Comparison of ENCODE assay signal across 22 cellular contexts in the genomic region with DNA sequence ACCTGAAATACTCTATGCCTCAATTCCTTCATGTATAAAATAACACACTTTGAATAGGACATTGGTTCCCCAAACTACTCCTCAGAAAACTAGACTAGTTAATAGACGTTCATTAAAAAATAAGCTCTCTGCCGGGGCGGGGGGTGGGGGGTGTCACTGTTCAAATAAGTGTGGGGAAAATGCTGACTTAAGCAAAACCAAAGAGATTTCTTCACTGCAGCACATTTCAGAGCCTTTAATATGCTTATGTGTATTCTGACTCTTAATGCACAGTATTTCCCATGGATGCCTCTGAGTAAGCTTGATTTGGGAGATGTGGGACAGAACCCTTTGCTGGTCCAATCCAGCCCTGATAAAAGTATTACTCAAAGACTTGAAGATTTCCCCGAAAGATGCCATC.
A peak's percentile ranks its signal among the peaks of the same experiment; 100 is the strongest.
DNase-seq lines count a peak whose midpoint lies in the region; ATAC-seq, FAIRE-seq and TF ChIP-seq lines count a peak whose summit lies in the region.
"Had no signal": no experiment of that assay in that cellular context is flagged by ENCODE, and none has a peak within 500 bp of the region (broad histone marks: within the 10 kb centered on the region; RNA-seq: fewer than 3 reads in every experiment).

No MANE protein-coding gene starts in this region.

- no peak overlapping the region for H3K9ac ChIP-seq in IMR-90 (ENCODE audit: low read depth, low read length)
- H3K9ac ChIP-seq: BLaER1 had no signal

- no peak overlapping the region; the same call in 1 of the 2 replicates for H3K4ac ChIP-seq in IMR-90 (ENCODE audit: low read depth, low read length)

- POLR2A ChIA-PET in A549 (lab: Yijun Ruan, JAX) (no interaction called here), IMR-90 (lab: Charles Lee; ENCODE audit: unreplicated experiment) (interaction anchor here (0.6 kb wide), 1 partner anchor 22 kb away, joined by 5 read pairs; no protein-coding TSS in a partner anchor)

- H3K27me3 Mint-ChIP-seq in type B pancreatic cell: no peaks in the 10 kb centered on the region
- H3K27me3 Mint-ChIP-seq in stimulated activated naive CD8-positive, alpha-beta T cell treated with anti-CD3 and anti-CD28 coated beads, Interleukin-15, amount 100 ng/mL, for 72 hours: peaks cover 21% of the 10 kb centered on the region
- H3K27me3 Mint-ChIP-seq: CD4-positive, CD25-positive, alpha-beta regulatory T cell had no signal

- H3K36me3 ChIP-seq in IMR-90 (ENCODE audit: control insufficient read depth, insufficient read depth, low read length): no peaks in the 10 kb centered on the region
- H3K36me3 ChIP-seq in hepatocyte (replicated peaks; ENCODE audit: insufficient read depth, low read depth): no peaks in the 10 kb centered on the region
- H3K36me3 ChIP-seq: BLaER1, HAP-1 had no signal

- no TSS peak for BruUV-seq in IMR-90 (replicated peaks; lab: Mats Ljungman, UMichigan)

- H3K9me1 ChIP-seq in IMR-90 (ENCODE audit: insufficient read depth, low read length): peaks cover 3% of the 10 kb centered on the region

- H3K79me1 ChIP-seq in IMR-90 (ENCODE audit: low read depth in 1 of 2, low read length in 2 of 2): no peaks in the 10 kb centered on the region

- no peak overlapping the region for H2BK20ac ChIP-seq in IMR-90 (ENCODE audit: low read depth, low read length)

- in situ Hi-C loops in IMR-90 (cut with MboI; ENCODE audit: low sequenced_read_pairs): no loop called here

- no peak overlapping the region for H4K5ac ChIP-seq in IMR-90 (ENCODE audit: low read depth, low read length)

- H4K8ac ChIP-seq in IMR-90 (ENCODE audit: low read depth in 2 of 2, low read length in 2 of 2): no peak overlapping the region

- no peak for FAIRE-seq in A549 (lab: Jason Lieb, UNC)
- FAIRE-seq: GM12891, GM18507, H54 had no signal

- CTCF ChIA-PET in A549 (lab: Yijun Ruan, JAX) (interaction anchor here (1.1 kb wide), 1 partner anchor 35 kb away, joined by 3 read pairs; no protein-coding TSS in a partner anchor), IMR-90 (lab: Yijun Ruan, JAX) (no interaction called here)

- H3K27ac Mint-ChIP-seq in type B pancreatic cell: peak overlapping the region; percentile 85
- H3K27ac Mint-ChIP-seq in stimulated activated naive CD8-positive, alpha-beta T cell treated with anti-CD3 and anti-CD28 coated beads, Interleukin-15, amount 100 ng/mL, for 72 hours: no peak overlapping the region
- H3K27ac Mint-ChIP-seq: B cell; CD4-positive, CD25-positive, alpha-beta regulatory T cell; CD8-positive, alpha-beta T cell had no signal

- H2BK5ac ChIP-seq in IMR-90 (ENCODE audit: low read depth, low read length, poor library complexity, severe bottlenecking): no peak overlapping the region

- H3K27me3 ChIP-seq in IMR-90 (ENCODE audit: control insufficient read depth, insufficient read depth, low read length) (no peaks in the 10 kb centered on the region), hepatocyte (no peaks in the 10 kb centered on the region)
- H3K27me3 ChIP-seq: BLaER1 had no signal

- H3K9me2 ChIP-seq in hepatocyte (replicated peaks; ENCODE audit: insufficient read depth): no peaks in the 10 kb centered on the region

- no peak overlapping the region for H3K56ac ChIP-seq in IMR-90 (ENCODE audit: extremely low read depth, insufficient read depth, low read length)

- TF ChIP-seq POLR2A in A549 (IDR thresholded peaks at IDR 0.05; ENCODE audit: low read length) (no peak), IMR-90 (IDR thresholded peaks at IDR 0.05; ENCODE audit: low read depth, low read length) (no peak)

- dilution Hi-C loops in IMR-90 (cut with HindIII; ENCODE audit: low sequenced_read_pairs, unreplicated experiment): no loop called here

- intact Hi-C loops in IMR-90 (cut with micrococcal nuclease): no loop called here

- no peak for ATAC-seq in A549
- no peak for ATAC-seq in IMR-90 (ENCODE audit: low read depth)
- no peak for ATAC-seq in stimulated activated naive CD8-positive, alpha-beta T cell treated with anti-CD3 and anti-CD28 coated beads, Interleukin-15, amount 100 ng/mL, for 72 hours
- no peak for ATAC-seq in GM19351 (IDR thresholded peaks at IDR 0.05; ENCODE audit: unreplicated experiment)
- ATAC-seq: CD8-positive, alpha-beta T cell had no signal

- TF ChIP-seq EP300 in A549 (IDR thresholded peaks at IDR 0.05): no peak

- H2AFZ ChIP-seq in IMR-90 (replicated peaks; ENCODE audit: low read length, poor library complexity) (no peak overlapping the region), hepatocyte (no peak overlapping the region)

- peaks cover 18% of the 10 kb centered on the region for H3K36me3 Mint-ChIP-seq in type B pancreatic cell
- H3K36me3 Mint-ChIP-seq: CD4-positive, CD25-positive, alpha-beta regulatory T cell; CD8-positive, alpha-beta T cell had no signal

- TF ChIP-seq CTCF in A549 (IDR thresholded peaks at IDR 0.05): no peak
- no peak for TF ChIP-seq CTCF in IMR-90 (conservative IDR thresholded peaks at IDR 0.05; ENCODE audit: low read depth, low read length)
- TF ChIP-seq CTCF in hepatocyte (IDR thresholded peaks at IDR 0.05; ENCODE audit: poor library complexity): no peak
- TF ChIP-seq CTCF in type B pancreatic cell (conservative IDR thresholded peaks at IDR 0.05): no peak

- no peak overlapping the region for H3K4me3 ChIP-seq in A549
- no peak overlapping the region for H3K4me3 ChIP-seq in IMR-90 (ENCODE audit: insufficient read depth, low read depth, low read length)
- H3K4me3 ChIP-seq in hepatocyte: no peak overlapping the region
- H3K4me3 ChIP-seq: BLaER1, HAP-1 had no signal

- H3K4me2 ChIP-seq in A549: no peak overlapping the region
- H3K4me2 ChIP-seq in IMR-90 (ENCODE audit: low read depth, low read length): no peak overlapping the region
- H3K4me2 ChIP-seq in hepatocyte: no peak overlapping the region
- H3K4me2 ChIP-seq: BLaER1 had no signal

- peaks cover 5% of the 10 kb centered on the region for H3K79me2 ChIP-seq in hepatocyte

- H3K4me3 Mint-ChIP-seq in type B pancreatic cell: no peak overlapping the region
- H3K4me3 Mint-ChIP-seq in stimulated activated naive CD8-positive, alpha-beta T cell treated with anti-CD3 and anti-CD28 coated beads, Interleukin-15, amount 100 ng/mL, for 72 hours: no peak overlapping the region
- H3K4me3 Mint-ChIP-seq: B cell; CD4-positive, CD25-positive, alpha-beta regulatory T cell; CD8-positive, alpha-beta T cell; HFFc6 had no signal

- WGBS in A549 (ENCODE audit: missing lambda C conversion rate): 28% methylated on average over 4 of the region's 4 CpGs
- WGBS in IMR-90 (ENCODE audit: extremely low coverage in 2 of 2, insufficient read length in 1 of 2), 2 experiments: no CpG with 5 or more reads among the region's 4 CpGs
- 91% methylated on average over 4 of the region's 4 CpGs for WGBS in hepatocyte (ENCODE audit: low lambda C conversion rate, missing lambda C conversion rate)

- no peak overlapping the region for H2AK5ac ChIP-seq in IMR-90 (ENCODE audit: low read depth, low read length)

- no peak for TF ChIP-seq RAD21 in A549 (conservative IDR thresholded peaks at IDR 0.05 in 1 of 2, IDR thresholded peaks at IDR 0.05 in 1 of 2)
- no peak for TF ChIP-seq RAD21 in IMR-90 (IDR thresholded peaks at IDR 0.05; ENCODE audit: low read length)

- no peak overlapping the region for H2AK9ac ChIP-seq in IMR-90 (replicated peaks; ENCODE audit: low read depth, low read length, poor library complexity)

- peaks cover 40% of the 10 kb centered on the region for H3K4me1 Mint-ChIP-seq in type B pancreatic cell (ENCODE audit: unreplicated experiment)
- H3K4me1 Mint-ChIP-seq in stimulated activated naive CD8-positive, alpha-beta T cell treated with anti-CD3 and anti-CD28 coated beads, Interleukin-15, amount 100 ng/mL, for 72 hours: no peaks in the 10 kb centered on the region
- H3K4me1 Mint-ChIP-seq: B cell; CD4-positive, CD25-positive, alpha-beta regulatory T cell had no signal

- no peak overlapping the region for H2BK15ac ChIP-seq in IMR-90 (ENCODE audit: low read depth, low read length)

- no peak overlapping the region for H3K18ac ChIP-seq in IMR-90 (ENCODE audit: low read depth, low read length)

- H3K9me3 ChIP-seq in A549 (peaks cover 3% of the 10 kb centered on the region; the same call in 1 of the 3 replicates), IMR-90 (ENCODE audit: control insufficient read depth, insufficient read depth, low read length) (no peaks in the 10 kb centered on the region), hepatocyte (ENCODE audit: low read depth) (no peaks in the 10 kb centered on the region)
- H3K9me3 ChIP-seq: BLaER1, HAP-1 had no signal

- no peaks in the 10 kb centered on the region for H3K9me3 Mint-ChIP-seq in type B pancreatic cell
- peaks cover 0 to 7% of the 10 kb centered on the region in 2 donors for H3K9me3 Mint-ChIP-seq in stimulated activated naive CD8-positive, alpha-beta T cell treated with anti-CD3 and anti-CD28 coated beads, Interleukin-15, amount 100 ng/mL, for 72 hours
- H3K9me3 Mint-ChIP-seq: CD8-positive, alpha-beta T cell; HFFc6 had no signal

- H3K27ac ChIP-seq in A549 (no peak overlapping the region), IMR-90 (ENCODE audit: insufficient read depth, low read length) (no peak overlapping the region), hepatocyte (peak overlapping the region; percentile 95)
- H3K27ac ChIP-seq: BLaER1, C4-2B had no signal

- H3K23ac ChIP-seq in IMR-90 (ENCODE audit: low read depth, low read length): no peak overlapping the region

- H3K4me1 ChIP-seq in A549: peaks cover 10% of the 10 kb centered on the region; the same call in 2 of the 3 replicates
- H3K4me1 ChIP-seq in IMR-90 (ENCODE audit: control insufficient read depth, insufficient read depth, low read length): peaks cover 2% of the 10 kb centered on the region; the same call in 1 of the 2 replicates
- H3K4me1 ChIP-seq in hepatocyte (ENCODE audit: insufficient read depth): peaks cover 52% of the 10 kb centered on the region
- H3K4me1 ChIP-seq: BLaER1 had no signal

- H4K20me1 ChIP-seq in IMR-90 (ENCODE audit: insufficient read depth, low read length) (no peaks in the 10 kb centered on the region), hepatocyte (ENCODE audit: insufficient read depth, poor library complexity, severe bottlenecking) (no peaks in the 10 kb centered on the region)
- H4K20me1 ChIP-seq: BLaER1 had no signal

- no peak overlapping the region for H4K91ac ChIP-seq in IMR-90 (ENCODE audit: insufficient read depth, low read depth, low read length)

- H3K14ac ChIP-seq in IMR-90 (replicated peaks; ENCODE audit: low read depth, low read length): no peak overlapping the region

- no peak for DNase-seq in A549 (ENCODE audit: low read depth in 1 of 2, low spot score in 1 of 2)
- no peak for DNase-seq in IMR-90
- no peak for DNase-seq in hepatocyte (ENCODE audit: low spot score)
- no peak for DNase-seq in type B pancreatic cell (ENCODE audit: extremely low spot score, unreplicated experiment)
- DNase-seq in stimulated activated naive CD8-positive, alpha-beta T cell treated with anti-CD3 and anti-CD28 coated beads, Interleukin-15, amount 100 ng/mL, for 72 hours: no peak
- no peak for DNase-seq in COLO829 (ENCODE audit: low spot score)
- DNase-seq: 8988T; CD4-positive, CD25-positive, alpha-beta regulatory T cell; CD8-positive, alpha-beta T cell; DMS53; DMS79 treated with DMSO at 0.1 percent for 48 hours; GF-D8; GOT3; HFFc6 had no signal

- no peak overlapping the region for H2BK120ac ChIP-seq in IMR-90 (ENCODE audit: low read depth, low read length)

TF ChIP-seq in IMR-90, 13 proteins besides CTCF, POLR2A, EP300 and RAD21:
- TF ChIP-seq MAFK (IDR thresholded peaks at IDR 0.05; ENCODE audit: low read depth, low read length) (peak; percentile 95), CEBPB (IDR thresholded peaks at IDR 0.05; ENCODE audit: low read depth, low read length) (no peak)
